Comparison of ENCODE assay signal across 10 cellular contexts in the genomic region with DNA sequence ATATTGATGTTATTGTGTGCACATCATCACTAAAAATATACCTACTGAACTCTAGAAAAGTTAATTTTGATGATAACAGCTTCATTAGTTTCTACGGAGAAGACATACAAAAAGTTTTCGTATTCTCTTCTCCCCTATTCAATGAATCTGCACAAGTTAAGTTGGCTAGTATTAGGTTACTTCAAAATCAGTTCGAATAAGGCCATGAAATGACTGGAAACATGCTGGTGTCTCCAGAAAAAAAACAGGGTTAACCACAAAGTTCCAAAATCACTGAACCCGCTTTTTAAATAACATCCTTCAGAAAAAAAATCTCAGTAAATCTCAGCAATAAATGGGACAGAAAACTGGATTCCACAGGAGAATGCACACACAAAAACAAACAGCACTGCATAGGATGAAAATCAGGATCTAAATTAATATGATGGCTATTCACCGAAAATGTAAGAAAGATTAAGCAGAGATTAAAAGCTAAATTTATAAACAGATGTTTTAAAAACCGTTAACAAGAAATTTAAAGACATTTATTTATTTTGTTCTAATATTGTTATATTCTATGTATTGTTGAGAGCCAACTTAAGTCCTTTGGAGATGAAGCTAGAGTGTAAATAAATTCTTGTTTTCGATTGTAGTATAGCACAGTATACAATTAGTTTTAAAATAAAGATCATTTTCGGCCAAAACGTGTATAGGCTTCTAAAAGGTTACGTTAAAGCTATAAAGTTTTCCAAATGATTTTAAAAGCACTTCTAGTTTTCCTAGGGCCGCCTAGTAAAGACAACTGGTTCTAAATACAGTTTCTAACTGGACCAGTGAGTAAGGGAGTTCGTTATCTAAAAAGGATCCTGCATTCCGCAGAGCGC. TPM values are rescaled to one million over a fixed set of nuclear protein-coding genes. Genes with fewer than 3 reads are reported as not detected.
A peak's percentile ranks its signal among the peaks of the same experiment; 100 is the strongest.
DNase-seq lines count a peak whose midpoint lies in the region; ATAC-seq and TF ChIP-seq lines count a peak whose summit lies in the region.
"Had no signal": no experiment of that assay in that cellular context is flagged by ENCODE, and none has a peak within 500 bp of the region (broad histone marks: within the 10 kb centered on the region; RNA-seq: fewer than 3 reads in every experiment).

No MANE protein-coding gene starts in this region.

- intact Hi-C loops in body of pancreas (cut with DNase I), result no loop called here

- ATAC-seq in activated CD8-positive, alpha-beta memory T cell treated with anti-CD3 and anti-CD28 coated beads, Interleukin-2, amount 10 ng/mL, durations not matched to agents 7 days and 5 days, result no peak
- no peak for ATAC-seq in body of pancreas
- ATAC-seq in HG03159 (IDR thresholded peaks at IDR 0.05; ENCODE audit: unreplicated experiment), result no peak

- TF ChIP-seq POLR2A in body of pancreas (IDR thresholded peaks at IDR 0.05), result no peak
- TF ChIP-seq POLR2A in suprapubic skin (IDR thresholded peaks at IDR 0.05), result no peak

- CTCF ChIA-PET in activated CD8-positive, alpha-beta memory T cell treated with anti-CD3 and anti-CD28 coated beads, Interleukin-2, amount 10 ng/mL, durations not matched to agents 7 days and 5 days (lab: Charles Lee), result interaction anchor here (0.6 to 7.5 kb wide), 11 partner anchors 9 to 355 kb away, joined by 3 to 175 read pairs (median 4); a partner anchor contains a TSS

- no peak for TF ChIP-seq CTCF in body of pancreas (IDR thresholded peaks at IDR 0.05)
- TF ChIP-seq CTCF in suprapubic skin (IDR thresholded peaks at IDR 0.05), result no peak

- no peak for TF ChIP-seq EP300 in suprapubic skin (IDR thresholded peaks at IDR 0.05)

- H3K27ac Mint-ChIP-seq in activated CD8-positive, alpha-beta memory T cell treated with anti-CD3 and anti-CD28 coated beads, Interleukin-2, amount 10 ng/mL, durations not matched to agents 7 days and 5 days, result no peak overlapping the region
- H3K27ac Mint-ChIP-seq: CD14-positive monocyte had no signal

- H3K4me1 ChIP-seq in body of pancreas (peaks cover 6% of the 10 kb centered on the region), suprapubic skin (peaks cover 13% of the 10 kb centered on the region)

- H3K4me1 Mint-ChIP-seq in activated CD8-positive, alpha-beta memory T cell treated with anti-CD3 and anti-CD28 coated beads, Interleukin-2, amount 10 ng/mL, durations not matched to agents 7 days and 5 days, result peaks cover 8% of the 10 kb centered on the region

- H3K27me3 ChIP-seq in body of pancreas, result no peaks in the 10 kb centered on the region
- peaks cover 37% of the 10 kb centered on the region for H3K27me3 ChIP-seq in suprapubic skin

- H3K9me3 ChIP-seq in body of pancreas (no peaks in the 10 kb centered on the region), suprapubic skin (no peaks in the 10 kb centered on the region)

- no peaks in the 10 kb centered on the region for H3K36me3 Mint-ChIP-seq in activated CD8-positive, alpha-beta memory T cell treated with anti-CD3 and anti-CD28 coated beads, Interleukin-2, amount 10 ng/mL, durations not matched to agents 7 days and 5 days
- H3K36me3 Mint-ChIP-seq: CD14-positive monocyte had no signal

- H3K9me3 Mint-ChIP-seq in activated CD8-positive, alpha-beta memory T cell treated with anti-CD3 and anti-CD28 coated beads, Interleukin-2, amount 10 ng/mL, durations not matched to agents 7 days and 5 days (ENCODE audit: low read depth), result no peaks in the 10 kb centered on the region

- H3K36me3 ChIP-seq in body of pancreas (replicated peaks in 1 of 2; ENCODE audit: insufficient read depth in 1 of 2, low read depth in 2 of 2) (no peaks in the 10 kb centered on the region), suprapubic skin (no peaks in the 10 kb centered on the region)

- WGBS in body of pancreas, 2 donors, result 27 to 31% methylated on average over 14 of the region's 14 CpGs
- WGBS in suprapubic skin, result 60% methylated on average over 14 of the region's 14 CpGs

- no peak for DNase-seq in activated CD8-positive, alpha-beta memory T cell treated with anti-CD3 and anti-CD28 coated beads, Interleukin-2, amount 10 ng/mL, durations not matched to agents 7 days and 5 days
- no peak for DNase-seq in activated CD8-positive, alpha-beta memory T cell treated with anti-CD3 and anti-CD28 coated beads, Interleukin-2, amount 50 U/mL, for 4 hours
- no peak for DNase-seq in body of pancreas
- DNase-seq in medulla oblongata (ENCODE audit: extremely low spot score), result peak; percentile 52
- DNase-seq in suprapubic skin (ENCODE audit: low spot score in 2 of 2), result no peak
- no peak for DNase-seq in SW480 (ENCODE audit: low spot score)
- no peak for DNase-seq in NCI-H748 (lab: John Stamatoyannopoulos, UW; ENCODE audit: unreplicated experiment)

- peak overlapping the region; percentile 41 to 88 (median 80) for H3K27ac ChIP-seq in body of pancreas
- no peak overlapping the region for H3K27ac ChIP-seq in suprapubic skin

- peaks cover 60% of the 10 kb centered on the region for H3K27me3 Mint-ChIP-seq in activated CD8-positive, alpha-beta memory T cell treated with anti-CD3 and anti-CD28 coated beads, Interleukin-2, amount 10 ng/mL, durations not matched to agents 7 days and 5 days

- peak overlapping the region; percentile 66 for H3K4me3 Mint-ChIP-seq in activated CD8-positive, alpha-beta memory T cell treated with anti-CD3 and anti-CD28 coated beads, Interleukin-2, amount 10 ng/mL, durations not matched to agents 7 days and 5 days

- H3K4me3 ChIP-seq in body of pancreas, result peak overlapping the region; percentile 56 to 81
- peak overlapping the region; percentile 60 for H3K4me3 ChIP-seq in suprapubic skin

RNA-seq across cellular contexts. Expression of a gene that starts 1.0 kb away (rescaled TPM):
- total RNA-seq in activated CD8-positive, alpha-beta memory T cell treated with anti-CD3 and anti-CD28 coated beads, Interleukin-2, amount 10 ng/mL, durations not matched to agents 7 days and 5 days, result not detected
- total RNA-seq in body of pancreas, result 1 to 10 TPM; 3.0 to 9.1 TPM
- 1 to 10 TPM; 1.9 to 9.6 (median 2.0) TPM for total RNA-seq in suprapubic skin
- total RNA-seq: activated CD8-positive, alpha-beta memory T cell treated with anti-CD3 and anti-CD28 coated beads for 36 hours had no signal
